In the genomic region with DNA sequence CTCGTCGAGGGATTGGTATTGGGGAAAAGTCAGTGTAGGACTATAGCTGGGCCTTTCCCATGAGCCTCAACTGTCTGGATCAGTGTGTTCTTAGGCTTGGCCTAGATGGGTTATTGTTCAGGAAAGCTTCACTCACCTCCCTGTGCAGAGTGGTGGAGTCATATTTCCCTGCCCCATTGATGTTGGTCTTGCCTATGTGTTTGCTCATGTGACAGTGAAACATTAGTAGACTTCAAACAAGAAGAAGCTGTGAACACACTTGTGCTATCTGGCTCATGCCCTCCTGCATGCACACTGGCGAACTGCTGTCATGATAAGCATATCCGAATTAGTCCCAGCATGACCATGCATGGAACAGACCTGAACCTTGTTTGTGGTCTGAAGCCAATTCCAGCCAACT, we compare ENCODE assay signal across 22 cellular contexts.
A peak's percentile ranks its signal among the peaks of the same experiment; 100 is the strongest.
DNase-seq lines count a peak whose midpoint lies in the region; ATAC-seq and TF ChIP-seq lines count a peak whose summit lies in the region.
"Had no signal": no experiment of that assay in that cellular context is flagged by ENCODE, and none has a peak within 500 bp of the region (broad histone marks: within the 10 kb centered on the region; RNA-seq: fewer than 3 reads in every experiment).

No MANE protein-coding gene starts in this region.

- H3K4me1 Mint-ChIP-seq in nephron progenitor cell: peaks cover 16% of the 10 kb centered on the region
- H3K4me1 Mint-ChIP-seq: T-helper 17 cell had no signal

- ATAC-seq in GM19455 (IDR thresholded peaks at IDR 0.05; ENCODE audit: unreplicated experiment): no peak
- ATAC-seq: K562, Right ventricle myocardium inferior, SK-N-SH treated with all-trans-retinoic acid at 6 μM for 48 hours, T-helper 17 cell had no signal

- H3K27ac Mint-ChIP-seq in nephron progenitor cell: peak overlapping the region; percentile 23
- H3K27ac Mint-ChIP-seq: CD4-positive, alpha-beta T cell; T-helper 17 cell had no signal

- H3K36me3 Mint-ChIP-seq in nephron progenitor cell (ENCODE audit: low read depth): no peaks in the 10 kb centered on the region

- in situ Hi-C loops in G401 (cut with HindIII; ENCODE audit: low sequenced_read_pairs): no loop called here

- H3K27me3 Mint-ChIP-seq in nephron progenitor cell (ENCODE audit: low read depth, poor library complexity): peaks cover 81% of the 10 kb centered on the region
- H3K27me3 Mint-ChIP-seq: CD4-positive, alpha-beta T cell had no signal

- TF ChIP-seq CTCF in nephron progenitor cell (IDR thresholded peaks at IDR 0.05): no peak

- H3K4me3 Mint-ChIP-seq in nephron progenitor cell: no peak overlapping the region
- H3K4me3 Mint-ChIP-seq: CD4-positive, alpha-beta T cell; T-helper 17 cell had no signal

- no peaks in the 10 kb centered on the region for H3K9me3 Mint-ChIP-seq in nephron progenitor cell
- H3K9me3 Mint-ChIP-seq: CD4-positive, alpha-beta T cell had no signal

- DNase-seq in NCI-H2107 treated with DMSO at 0.1 percent for 48 hours (lab: John Stamatoyannopoulos, UW; ENCODE audit: unreplicated experiment) (peak; percentile 4), NCI-H2107 (lab: John Stamatoyannopoulos, UW) (no peak), NCI-H2029 (lab: John Stamatoyannopoulos, UW) (peak; percentile 88), NCI-H2196 treated with DMSO at 0.1 percent for 48 hours (lab: John Stamatoyannopoulos, UW; ENCODE audit: unreplicated experiment) (peak; percentile 31), nephron progenitor cell (no peak), G401 (ENCODE audit: low spot score) (no peak)
- DNase-seq: CD4-positive, alpha-beta T cell; COR-L47; DND-41; Kasumi-1; NCI-H1694; NCI-H2171; NCI-H446 treated with DMSO at 0.1 percent for 48 hours; NCI-H82; PC-9; SJCRH30; T-helper 17 cell; T1000 had no signal

Comparison
In these comparisons a context has a peak if more than half of its experiments do, and no peak if none do; other contexts are left out.
1. DNase-seq: peak in NCI-H2107 treated with DMSO at 0.1 percent for 48 hours (single experiment), NCI-H2029 (single experiment) and NCI-H2196 treated with DMSO at 0.1 percent for 48 hours (single experiment); none in NCI-H2107 (single experiment), nephron progenitor cell (single experiment) and G401 (single experiment).